ENCODE assay signal across 22 cellular contexts in genomic region chr12:98735821-98736220, GRCh38.
"Had no signal": no experiment of that assay in that cellular context is flagged by ENCODE, and none has a peak within 500 bp of the region (broad histone marks: within the 10 kb centered on the region; RNA-seq: fewer than 3 reads in every experiment).

No MANE protein-coding gene starts in this region.

- H3K9me3 ChIP-seq: body of pancreas, testis had no signal

- H3K36me3 ChIP-seq: cardiac muscle cell had no signal

- DNase-seq: activated B cell treated with CpG ODN at 0.5 μM for 24 hours; activated CD4-positive, alpha-beta memory T cell treated with anti-CD3 and anti-CD28 coated beads for 36 hours; activated CD8-positive, alpha-beta memory T cell treated with anti-CD3 and anti-CD28 coated beads, Interleukin-2, amount 50 U/mL, for 4 hours; activated naive CD4-positive, alpha-beta T cell; activated T-cell treated with anti-CD3 and anti-CD28 coated beads, Interleukin-2, amount 50 U/mL, for 1 hour; anterior cingulate cortex; body of pancreas; effector memory CD8-positive, alpha-beta T cell; hippocampal formation; left cardiac atrium; left ventricle myocardium superior; naive thymus-derived CD4-positive, alpha-beta T cell; occipital lobe; right cardiac atrium; stimulated activated CD4-positive, alpha-beta T cell treated with anti-CD3 and anti-CD28 coated beads, Interleukin-2, amount 100 ng/mL, for 48 hours; stimulated activated naive CD4-positive, alpha-beta T cell treated with Interleukin-2 at 50 U/mL for 16 hours; T-helper 17 cell; T1000; testis had no signal

- H3K4me1 ChIP-seq: body of pancreas, testis had no signal

- H3K27me3 ChIP-seq: body of pancreas, cardiac muscle cell, gastroesophageal sphincter, testis had no signal

- H3K4me3 ChIP-seq: body of pancreas, cardiac muscle cell, coronary artery, gastroesophageal sphincter, testis had no signal

- H3K27ac ChIP-seq: body of pancreas, cardiac muscle cell, coronary artery, gastroesophageal sphincter, testis had no signal
